ENCODE assay signal across 32 cellular contexts in genomic region chr22:27309713-27310112, GRCh38.
"Had no signal": no experiment of that assay in that cellular context is flagged by ENCODE, and none has a peak within 500 bp of the region (broad histone marks: within the 10 kb centered on the region; RNA-seq: fewer than 3 reads in every experiment).

No MANE protein-coding gene starts in this region.

- H3K36me3 Mint-ChIP-seq: activated CD8-positive, alpha-beta memory T cell treated with anti-CD3 and anti-CD28 coated beads, Interleukin-2, amount 10 ng/mL, durations not matched to agents 7 days and 5 days; activated naive CD8-positive, alpha-beta T cell; immature natural killer cell; T-cell; type B pancreatic cell had no signal

- H3K4me1 ChIP-seq: adrenal gland, foreskin keratinocyte, parathyroid adenoma, vagina had no signal

- FAIRE-seq: endometrium, kidney had no signal

- H3K9ac ChIP-seq: parathyroid adenoma had no signal

- H3K9me3 ChIP-seq: adrenal gland, colonic mucosa, esophagus squamous epithelium, thoracic aorta, vagina had no signal

- H3K27me3 ChIP-seq: adrenal gland, body of pancreas, colonic mucosa, vagina had no signal

- H3K27ac Mint-ChIP-seq: activated B cell treated with CpG ODN at 0.5 μM for 24 hours; activated CD8-positive, alpha-beta memory T cell treated with anti-CD3 and anti-CD28 coated beads, Interleukin-2, amount 10 ng/mL, durations not matched to agents 7 days and 5 days; activated CD8-positive, alpha-beta T cell treated with anti-CD3 and anti-CD28 coated beads, Interleukin-2, amount 10 ng/mL, durations not matched to agents 7 days and 5 days; activated naive CD8-positive, alpha-beta T cell; activated T-cell treated with anti-CD3 and anti-CD28 coated beads, Interleukin-2, amount 50 U/mL, for 72 hours; immature natural killer cell; naive thymus-derived CD4-positive, alpha-beta T cell; T-cell; type B pancreatic cell had no signal

- H3K4me3 Mint-ChIP-seq: activated B cell treated with CpG ODN at 0.5 μM for 24 hours; activated CD8-positive, alpha-beta memory T cell treated with anti-CD3 and anti-CD28 coated beads, Interleukin-2, amount 10 ng/mL, durations not matched to agents 7 days and 5 days; activated CD8-positive, alpha-beta T cell treated with anti-CD3 and anti-CD28 coated beads, Interleukin-2, amount 10 ng/mL, durations not matched to agents 7 days and 5 days; activated naive CD8-positive, alpha-beta T cell; activated T-cell treated with anti-CD3 and anti-CD28 coated beads, Interleukin-2, amount 50 U/mL, for 72 hours; immature natural killer cell; naive thymus-derived CD4-positive, alpha-beta T cell; T-cell; type B pancreatic cell had no signal

- H3K27me3 Mint-ChIP-seq: activated CD8-positive, alpha-beta memory T cell treated with anti-CD3 and anti-CD28 coated beads, Interleukin-2, amount 10 ng/mL, durations not matched to agents 7 days and 5 days had no signal

- H3K36me3 ChIP-seq: adrenal gland, colonic mucosa, esophagus squamous epithelium, heart left ventricle, thoracic aorta, vagina had no signal

- DNase-seq: activated B cell treated with CpG ODN at 0.5 μM for 24 hours; activated CD4-positive, alpha-beta T cell treated with anti-CD3 and anti-CD28 coated beads, Interleukin-2, amount 50 U/mL, for 1 hour; activated CD8-positive, alpha-beta memory T cell treated with anti-CD3 and anti-CD28 coated beads, Interleukin-2, amount 10 ng/mL, durations not matched to agents 7 days and 5 days; activated CD8-positive, alpha-beta T cell treated with anti-CD3 and anti-CD28 coated beads, Interleukin-2, amount 10 ng/mL, durations not matched to agents 7 days and 5 days; activated naive CD4-positive, alpha-beta T cell; activated T-cell treated with anti-CD3 and anti-CD28 coated beads, Interleukin-2, amount 50 U/mL, for 72 hours; adrenal gland; aorta; body of pancreas; colonic mucosa; effector CD8-positive, alpha-beta T cell; esophagus squamous epithelium; foreskin keratinocyte; heart left ventricle; hypothalamus; immature natural killer cell; kidney; left colon; midbrain; naive thymus-derived CD4-positive, alpha-beta T cell; nucleus accumbens; right cardiac atrium; stimulated activated CD4-positive, alpha-beta T cell treated with anti-CD3 and anti-CD28 coated beads, Interleukin-2, amount 100 ng/mL, for 48 hours; stimulated activated naive CD8-positive, alpha-beta T cell treated with anti-CD3 and anti-CD28 coated beads, Interleukin-15, Interleukin-2, amounts not matched to agents 100 U/mL and 50 U/mL, for 24 hours; T-cell had no signal

- H3K4me1 Mint-ChIP-seq: activated B cell treated with CpG ODN at 0.5 μM for 24 hours, T-cell had no signal

- H3K9me3 Mint-ChIP-seq: activated B cell treated with CpG ODN at 0.5 μM for 24 hours, immature natural killer cell had no signal

- H3K27ac ChIP-seq: adrenal gland, body of pancreas, colonic mucosa, epithelial cell of prostate, esophagus squamous epithelium, foreskin keratinocyte, heart left ventricle, parathyroid adenoma, thoracic aorta, vagina had no signal

- H3K4me3 ChIP-seq: adrenal gland, body of pancreas, colonic mucosa, esophagus squamous epithelium, heart left ventricle, thoracic aorta, vagina had no signal
